Comparison of ENCODE assay signal across 8 cellular contexts in genomic region chr7:322111-322671, GRCh38. TPM values are rescaled to one million over a fixed set of nuclear protein-coding genes. Genes with fewer than 3 reads are reported as not detected.
DNase-seq lines count a peak whose midpoint lies in the region; ATAC-seq and TF ChIP-seq lines count a peak whose summit lies in the region.

No MANE protein-coding gene starts in this region.

- H3K4me3 Mint-ChIP-seq in activated CD4-positive, alpha-beta memory T cell treated with anti-CD3 and anti-CD28 coated beads, Interleukin-2, amount 10 ng/mL, durations not matched to agents 7 days and 5 days = no peak overlapping the region

- no peak for TF ChIP-seq POLR2A in GM18505 (IDR thresholded peaks at IDR 0.05; ENCODE audit: borderline replicate concordance, extremely low read depth, insufficient read depth, insufficient read length)

- no peaks in the 10 kb centered on the region for H3K9me3 ChIP-seq in mucosa of rectum (ENCODE audit: control insufficient read depth in 2 of 2, low read length in 2 of 2)

- DNase-seq in AG09319 (ENCODE audit: extremely low read depth, low read depth) (no peak), NCI-H1105 (lab: John Stamatoyannopoulos, UW) (peak; percentile 55)
- peak; percentile 83 for DNase-seq in activated CD4-positive, alpha-beta memory T cell treated with anti-CD3 and anti-CD28 coated beads, Interleukin-2, amount 10 ng/mL, durations not matched to agents 7 days and 5 days
- DNase-seq in effector CD4-positive, alpha-beta T cell = peak; percentile 84
- peak; percentile 65 to 78 for DNase-seq in stimulated activated CD8-positive, alpha-beta memory T cell treated with anti-CD3 and anti-CD28 coated beads, Interleukin-4, amount 100 ng/mL, for 1 hour (ENCODE audit: low read depth in 2 of 2, low spot score in 1 of 2)

- no peak overlapping the region for H3K27ac Mint-ChIP-seq in activated CD4-positive, alpha-beta memory T cell treated with anti-CD3 and anti-CD28 coated beads, Interleukin-2, amount 10 ng/mL, durations not matched to agents 7 days and 5 days

- peaks cover 43 to 62% of the 10 kb centered on the region in 2 donors for H3K4me1 ChIP-seq in mucosa of rectum (ENCODE audit: control insufficient read depth in 2 of 2, insufficient read depth in 2 of 2, low read length in 2 of 2)

- no peaks in the 10 kb centered on the region for H3K9me3 Mint-ChIP-seq in activated CD4-positive, alpha-beta memory T cell treated with anti-CD3 and anti-CD28 coated beads, Interleukin-2, amount 10 ng/mL, durations not matched to agents 7 days and 5 days

- H3K4me3 ChIP-seq in mucosa of rectum (ENCODE audit: low read length in 2 of 2) = peak overlapping the region; percentile 55 to 56

- no peaks in the 10 kb centered on the region for H3K36me3 ChIP-seq in mucosa of rectum (ENCODE audit: control insufficient read depth in 2 of 2, insufficient read depth in 2 of 2, low read length in 2 of 2)

- POLR2A ChIA-PET in activated CD4-positive, alpha-beta memory T cell treated with anti-CD3 and anti-CD28 coated beads, Interleukin-2, amount 10 ng/mL, durations not matched to agents 7 days and 5 days (lab: Charles Lee) = no interaction called here

- H3K27ac ChIP-seq in mucosa of rectum (ENCODE audit: low read depth in 2 of 2, low read length in 2 of 2) = peak overlapping the region; percentile 98

- TF ChIP-seq CTCF in AG09319 (IDR thresholded peaks at IDR 0.05; ENCODE audit: low read depth, low read length) = peak; percentile 60

- peak; percentile 65 for ATAC-seq in GM18505 (IDR thresholded peaks at IDR 0.05; ENCODE audit: unreplicated experiment)
- ATAC-seq in GM21447 (IDR thresholded peaks at IDR 0.05; ENCODE audit: unreplicated experiment) = no peak

- H3K9ac ChIP-seq in mucosa of rectum (ENCODE audit: low read depth in 1 of 2, low read length in 2 of 2) = peak overlapping the region; percentile 86 to 92

- peaks cover 0 to 5% of the 10 kb centered on the region in 2 donors for H3K27me3 ChIP-seq in mucosa of rectum (ENCODE audit: control insufficient read depth in 2 of 2, insufficient read depth in 2 of 2, low read length in 2 of 2)

- CTCF ChIA-PET in activated CD4-positive, alpha-beta memory T cell treated with anti-CD3 and anti-CD28 coated beads, Interleukin-2, amount 10 ng/mL, durations not matched to agents 7 days and 5 days (lab: Charles Lee) = interaction anchor here (0.6 to 1.6 kb wide), 14 partner anchors 9 to 671 kb away, joined by 3 to 6 read pairs (median 4); partner anchors contain the start of gene SUN1

- H3K27me3 Mint-ChIP-seq in activated CD4-positive, alpha-beta memory T cell treated with anti-CD3 and anti-CD28 coated beads, Interleukin-2, amount 10 ng/mL, durations not matched to agents 7 days and 5 days = peaks cover 17% of the 10 kb centered on the region

- H3K4me1 Mint-ChIP-seq in activated CD4-positive, alpha-beta memory T cell treated with anti-CD3 and anti-CD28 coated beads, Interleukin-2, amount 10 ng/mL, durations not matched to agents 7 days and 5 days = peaks cover 1% of the 10 kb centered on the region

- H3K36me3 Mint-ChIP-seq in activated CD4-positive, alpha-beta memory T cell treated with anti-CD3 and anti-CD28 coated beads, Interleukin-2, amount 10 ng/mL, durations not matched to agents 7 days and 5 days (ENCODE audit: low read depth) = no peaks in the 10 kb centered on the region

RNA-seq across cellular contexts. Expression of gene FOXL3, which starts 32.2 kb away (rescaled TPM):
- not detected for total RNA-seq in activated CD4-positive, alpha-beta memory T cell treated with anti-CD3 and anti-CD28 coated beads, Interleukin-2, amount 10 ng/mL, durations not matched to agents 7 days and 5 days
